ENCODE assay signal across 22 cellular contexts in the genomic region with DNA sequence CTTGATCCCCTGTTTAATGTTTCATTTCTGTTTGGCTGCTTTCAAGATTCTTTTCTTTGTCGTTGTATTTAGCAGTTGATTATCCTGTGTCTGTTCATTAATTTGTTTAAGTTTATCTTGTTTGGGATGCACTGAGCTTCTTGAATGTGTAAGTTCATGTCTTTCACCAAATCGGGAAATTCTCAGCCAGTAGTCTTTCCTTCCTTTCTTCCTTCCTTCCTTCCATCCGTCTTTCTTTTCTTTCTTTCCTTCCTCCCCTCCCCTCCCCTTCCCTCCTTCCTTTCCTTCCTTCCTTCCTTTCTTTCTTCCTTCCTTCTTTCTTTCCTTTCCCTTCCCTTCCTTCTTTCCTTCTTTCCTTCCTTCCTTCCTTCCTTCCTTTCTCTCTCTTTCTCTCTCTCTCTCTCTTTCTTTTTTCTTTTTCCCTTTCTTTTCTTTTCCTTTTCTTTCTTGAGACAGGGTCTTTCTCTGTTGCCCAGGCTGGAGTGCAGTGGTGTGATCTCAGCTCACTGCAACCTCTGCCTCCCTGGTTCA.
"Had no signal": no experiment of that assay in that cellular context is flagged by ENCODE, and none has a peak within 500 bp of the region (broad histone marks: within the 10 kb centered on the region; RNA-seq: fewer than 3 reads in every experiment).

No MANE protein-coding gene starts in this region.

- H3K36me3 Mint-ChIP-seq: neural progenitor cell had no signal

- H3K9me3 ChIP-seq: prostate gland, suprapubic skin, thyroid gland had no signal

- H3K9me3 Mint-ChIP-seq: stimulated activated naive CD8-positive, alpha-beta T cell treated with anti-CD3 and anti-CD28 coated beads, Interleukin-15, Interleukin-2, amounts not matched to agents 100 ng/mL and 50 ng/mL, for 24 hours had no signal

- H3K4me3 Mint-ChIP-seq: naive thymus-derived CD4-positive, alpha-beta T cell; nephron; neural progenitor cell; stimulated activated naive B cell treated with anti-CD40 and anti-IgM and Interleukin-4, amounts not matched to agents 10 μg/mL and 1 μg/mL and 100 μg/mL, for 72 hours; stimulated activated naive CD8-positive, alpha-beta T cell treated with anti-CD3 and anti-CD28 coated beads, Interleukin-15, Interleukin-2, amounts not matched to agents 100 ng/mL and 50 ng/mL, for 24 hours had no signal

- H3K27ac Mint-ChIP-seq: nephron; neural progenitor cell; stimulated activated naive B cell treated with anti-CD40 and anti-IgM and Interleukin-4, amounts not matched to agents 10 μg/mL and 1 μg/mL and 100 μg/mL, for 72 hours; stimulated activated naive CD8-positive, alpha-beta T cell treated with anti-CD3 and anti-CD28 coated beads, Interleukin-15, Interleukin-2, amounts not matched to agents 100 ng/mL and 50 ng/mL, for 24 hours had no signal

- H3K4me1 ChIP-seq: parathyroid adenoma, prostate gland had no signal

- H3K36me3 ChIP-seq: left lung, neural progenitor cell, prostate gland, suprapubic skin, thyroid gland, vagina had no signal

- DNase-seq: cortex of kidney; effector CD4-positive, alpha-beta T cell; left cardiac atrium; left lung; mammary epithelial cell; mesendoderm; midbrain; naive thymus-derived CD4-positive, alpha-beta T cell; right cardiac atrium; small intestine; stimulated activated CD4-positive, alpha-beta T cell treated with anti-CD3 and anti-CD28 coated beads, Interleukin-15, amount 100 ng/mL, for 24 hours; stimulated activated CD4-positive, alpha-beta T cell treated with anti-CD3 and anti-CD28 coated beads, Interleukin-2, amount 100 ng/mL, for 48 hours; stimulated activated naive B cell treated with anti-CD40 and anti-IgM and Interleukin-4, amounts not matched to agents 10 μg/mL and 1 μg/mL and 100 μg/mL, for 72 hours; thyroid gland; trophoblast cell had no signal

- H3K4me3 ChIP-seq: left lung, neural progenitor cell, prostate gland, suprapubic skin, thyroid gland, vagina had no signal

- H3K27me3 ChIP-seq: left lung, neural progenitor cell, suprapubic skin, thyroid gland, vagina had no signal

- H3K27ac ChIP-seq: left lung, neural progenitor cell, parathyroid adenoma, prostate gland, suprapubic skin, thyroid gland, vagina had no signal

- ATAC-seq: left cardiac atrium; left lung; naive thymus-derived CD4-positive, alpha-beta T cell; right cardiac atrium; stimulated activated naive B cell treated with anti-CD40 and anti-IgM and Interleukin-4, amounts not matched to agents 10 μg/mL and 1 μg/mL and 100 μg/mL, for 72 hours had no signal

- H3K27me3 Mint-ChIP-seq: stimulated activated naive B cell treated with anti-CD40 and anti-IgM and Interleukin-4, amounts not matched to agents 10 μg/mL and 1 μg/mL and 100 μg/mL, for 72 hours had no signal
